In the genomic region with DNA sequence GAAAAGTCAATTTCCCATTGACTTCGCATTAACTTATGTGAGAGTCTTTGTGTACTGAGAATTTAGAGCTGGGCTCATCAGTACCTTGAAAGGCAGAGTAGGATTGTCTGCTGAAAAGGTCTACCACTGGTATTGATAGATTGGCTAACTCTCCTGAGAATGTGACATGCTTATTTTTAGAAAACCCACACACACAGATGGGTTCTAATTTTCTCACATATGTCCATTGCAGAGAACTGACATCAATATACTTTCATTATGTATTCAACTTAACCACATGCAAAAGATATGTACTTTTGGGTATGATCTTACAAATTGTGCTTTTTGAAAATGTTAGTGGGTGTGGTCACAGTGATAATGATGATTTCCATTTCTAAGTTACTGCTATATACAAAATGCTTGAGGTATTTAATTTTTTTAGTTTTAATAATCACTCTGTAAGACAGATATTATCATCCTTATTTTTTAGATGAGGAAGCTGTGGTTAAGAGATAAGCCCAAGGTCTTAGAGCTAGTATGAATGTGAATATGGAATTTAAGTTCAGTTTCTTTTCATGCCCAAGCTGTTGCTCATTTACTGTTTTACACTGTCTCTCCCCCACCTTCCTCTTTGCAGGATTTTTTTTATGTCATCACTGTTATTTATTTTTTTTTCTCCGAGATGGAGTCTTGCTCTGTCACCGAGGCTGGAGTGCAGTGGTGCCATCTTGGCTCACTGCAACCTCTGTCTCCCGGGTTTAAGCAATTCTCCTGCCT, we compare ENCODE assay signal across 9 cellular contexts. TPM values are rescaled to one million over a fixed set of nuclear protein-coding genes. Genes with fewer than 3 reads are reported as not detected.
A peak's percentile ranks its signal among the peaks of the same experiment; 100 is the strongest.
DNase-seq lines count a peak whose midpoint lies in the region; ATAC-seq and TF ChIP-seq lines count a peak whose summit lies in the region.
"Had no signal": no experiment of that assay in that cellular context is flagged by ENCODE, and none has a peak within 500 bp of the region (broad histone marks: within the 10 kb centered on the region; RNA-seq: fewer than 3 reads in every experiment).

No MANE protein-coding gene starts in this region.

- peaks cover 12% of the 10 kb centered on the region for H3K4me1 Mint-ChIP-seq in activated T-cell treated with anti-CD3 and anti-CD28 coated beads, Interleukin-2, amount 50 U/mL, for 4 hours (ENCODE audit: low read depth)
- peaks cover 12% of the 10 kb centered on the region for H3K4me1 Mint-ChIP-seq in stimulated activated naive CD8-positive, alpha-beta T cell treated with anti-CD3 and anti-CD28 coated beads, Interleukin-15, amount 100 ng/mL, for 72 hours
- H3K4me1 Mint-ChIP-seq in chondrocyte (ENCODE audit: low read depth), result peaks cover 2% of the 10 kb centered on the region

- ATAC-seq in activated T-cell treated with anti-CD3 and anti-CD28 coated beads, Interleukin-2, amount 50 U/mL, for 4 hours, result peak; percentile 30 to 38
- ATAC-seq in HG02885 (IDR thresholded peaks at IDR 0.05; ENCODE audit: poor library complexity, unreplicated experiment), result peak; percentile 88
- peak; percentile 79 for ATAC-seq in stimulated activated naive CD8-positive, alpha-beta T cell treated with anti-CD3 and anti-CD28 coated beads, Interleukin-15, amount 100 ng/mL, for 72 hours

- no peak overlapping the region for H3K4me3 Mint-ChIP-seq in activated T-cell treated with anti-CD3 and anti-CD28 coated beads, Interleukin-2, amount 50 U/mL, for 4 hours
- no peak overlapping the region for H3K4me3 Mint-ChIP-seq in stimulated activated naive CD8-positive, alpha-beta T cell treated with anti-CD3 and anti-CD28 coated beads, Interleukin-15, amount 100 ng/mL, for 72 hours
- H3K4me3 Mint-ChIP-seq in chondrocyte (ENCODE audit: unreplicated experiment), result no peak overlapping the region
- H3K4me3 Mint-ChIP-seq: central memory CD8-positive, alpha-beta T cell had no signal

- no peak for TF ChIP-seq CTCF in chondrocyte (IDR thresholded peaks at IDR 0.05)

- peaks cover 19% of the 10 kb centered on the region for H3K36me3 Mint-ChIP-seq in activated T-cell treated with anti-CD3 and anti-CD28 coated beads, Interleukin-2, amount 50 U/mL, for 4 hours (ENCODE audit: insufficient read depth)
- H3K36me3 Mint-ChIP-seq in chondrocyte (ENCODE audit: low read depth), result peaks cover 4% of the 10 kb centered on the region

- H3K27ac Mint-ChIP-seq in stimulated activated naive CD8-positive, alpha-beta T cell treated with anti-CD3 and anti-CD28 coated beads, Interleukin-15, amount 100 ng/mL, for 72 hours, result no peak overlapping the region
- no peak overlapping the region for H3K27ac Mint-ChIP-seq in chondrocyte (ENCODE audit: unreplicated experiment)

- no peak for DNase-seq in activated T-cell treated with anti-CD3 and anti-CD28 coated beads, Interleukin-2, amount 50 U/mL, for 4 hours
- DNase-seq in activated T-cell treated with anti-CD3 and anti-CD28 coated beads for 4 hours (no peak), NAMALWA (ENCODE audit: low spot score) (peak; percentile 40), COLO668 (lab: John Stamatoyannopoulos, UW; ENCODE audit: unreplicated experiment) (no peak), chondrocyte (ENCODE audit: low spot score) (no peak)
- no peak for DNase-seq in stimulated activated naive CD8-positive, alpha-beta T cell treated with anti-CD3 and anti-CD28 coated beads, Interleukin-15, amount 100 ng/mL, for 72 hours
- DNase-seq in stimulated activated CD4-positive, alpha-beta T cell treated with anti-CD3 and anti-CD28 coated beads, Interleukin-4, amount 100 ng/mL, for 4 hours, result no peak

- H3K9me3 Mint-ChIP-seq in activated T-cell treated with anti-CD3 and anti-CD28 coated beads, Interleukin-2, amount 50 U/mL, for 4 hours, result no peaks in the 10 kb centered on the region
- H3K9me3 Mint-ChIP-seq in stimulated activated naive CD8-positive, alpha-beta T cell treated with anti-CD3 and anti-CD28 coated beads, Interleukin-15, amount 100 ng/mL, for 72 hours, result no peaks in the 10 kb centered on the region
- no peaks in the 10 kb centered on the region for H3K9me3 Mint-ChIP-seq in chondrocyte (ENCODE audit: low read depth)
- H3K9me3 Mint-ChIP-seq: central memory CD8-positive, alpha-beta T cell had no signal

- no peaks in the 10 kb centered on the region for H3K27me3 Mint-ChIP-seq in activated T-cell treated with anti-CD3 and anti-CD28 coated beads, Interleukin-2, amount 50 U/mL, for 4 hours (ENCODE audit: low read depth)
- no peaks in the 10 kb centered on the region for H3K27me3 Mint-ChIP-seq in stimulated activated naive CD8-positive, alpha-beta T cell treated with anti-CD3 and anti-CD28 coated beads, Interleukin-15, amount 100 ng/mL, for 72 hours
- H3K27me3 Mint-ChIP-seq in chondrocyte (ENCODE audit: low read depth), result no peaks in the 10 kb centered on the region
- H3K27me3 Mint-ChIP-seq: central memory CD8-positive, alpha-beta T cell had no signal

RNA-seq across cellular contexts. Expression of a gene that starts 22.3 kb away (rescaled TPM):
- 10 to 100 TPM; 13.0 to 14.6 (median 14.2) TPM for total RNA-seq in activated T-cell treated with anti-CD3 and anti-CD28 coated beads, Interleukin-2, amount 50 U/mL, for 4 hours
- total RNA-seq in chondrocyte, result 14.0 to 19.8 TPM (median 17.5 TPM) in 3 replicates

RNA-seq across cellular contexts. Expression of a gene that starts 43.8 kb away (rescaled TPM):
- 1 to 10 TPM; 8.3 to 9.2 (median 8.6) TPM for total RNA-seq in activated T-cell treated with anti-CD3 and anti-CD28 coated beads, Interleukin-2, amount 50 U/mL, for 4 hours
- total RNA-seq in chondrocyte, result 4.4 to 5.5 TPM (median 5.2 TPM) in 3 replicates

Comparison
In these comparisons a context has a peak if more than half of its experiments do, and no peak if none do; other contexts are left out.
1. ATAC-seq: peak in every context shown above with its lines; median percentile 88 in HG02885; 79 in stimulated activated naive CD8-positive, alpha-beta T cell treated with anti-CD3 and anti-CD28 coated beads, Interleukin-15, amount 100 ng/mL, for 72 hours; 34 in activated T-cell treated with anti-CD3 and anti-CD28 coated beads, Interleukin-2, amount 50 U/mL, for 4 hours.